Comparison of ENCODE assay signal across 6 cellular contexts in the genomic region with DNA sequence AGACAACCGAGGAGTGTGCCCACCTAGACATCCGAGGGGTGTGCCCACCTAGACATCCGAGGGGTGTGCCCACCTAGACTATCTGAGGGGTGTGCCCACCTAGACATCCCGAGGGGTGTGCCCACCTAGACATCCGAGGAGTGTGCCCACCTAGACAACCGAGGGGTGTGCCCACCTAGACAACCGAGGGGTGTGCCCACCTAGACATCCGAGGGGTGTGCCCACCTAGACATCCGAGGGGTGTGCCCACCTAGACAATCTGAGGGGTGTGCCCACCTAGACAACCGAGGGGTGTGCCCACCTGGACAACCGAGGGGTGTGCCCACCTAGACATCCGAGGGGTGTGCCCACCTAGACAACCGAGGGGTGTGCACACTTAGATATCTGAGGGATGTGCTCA. TPM values are rescaled to one million over a fixed set of nuclear protein-coding genes. Genes with fewer than 3 reads are reported as not detected.
"Had no signal": no experiment of that assay in that cellular context is flagged by ENCODE, and none has a peak within 500 bp of the region (broad histone marks: within the 10 kb centered on the region; RNA-seq: fewer than 3 reads in every experiment).

No MANE protein-coding gene starts in this region.

RNA-seq across cellular contexts. Expression of a gene that starts 10.6 kb away (rescaled TPM):
- total RNA-seq: suprapubic skin, temporal lobe, thoracic aorta, transverse colon, urinary bladder, vagina had no signal
